Comparison of ENCODE assay signal across 1 cellular context in genomic region chr7:141014523-141015395, GRCh38.
TF ChIP-seq lines count a peak whose summit lies in the region.

Gene MRPS33, minus strand, starts transcription at chr7:141014952. Its CDS starts 4,319 bp downstream, at chr7:141010633.

TF ChIP-seq in HepG2, 621 proteins besides CTCF, POLR2A, EP300 and RAD21 (continued from another document and continues in another):
- TF ChIP-seq ETV5 (CRISPR knock-in tag; IDR thresholded peaks at IDR 0.05; ENCODE audit: borderline replicate concordance), result peak; percentile 94
- TF ChIP-seq ZNF337 (CRISPR knock-in tag; IDR thresholded peaks at IDR 0.05; ENCODE audit: borderline replicate concordance, low read depth), result 0 out of 2 replicates have a peak, but pooled peaks have one; percentile 43
- no peak for TF ChIP-seq FOXO4 (CRISPR knock-in tag; conservative IDR thresholded peaks at IDR 0.05)
- 0 out of 2 replicates have a peak, but pooled peaks have one; percentile 71 for TF ChIP-seq ZNF33A (CRISPR knock-in tag; IDR thresholded peaks at IDR 0.05; ENCODE audit: borderline replicate concordance)
- peak; percentile 92 for TF ChIP-seq CCDC6 (CRISPR knock-in tag; IDR thresholded peaks at IDR 0.05)
- no peak for TF ChIP-seq CENPX (CRISPR knock-in tag; IDR thresholded peaks at IDR 0.05)
- peak; percentile 45; the same call in 1 of the 2 replicates for TF ChIP-seq SP4 (CRISPR knock-in tag; IDR thresholded peaks at IDR 0.05)
- no peak for TF ChIP-seq HOXA7 (CRISPR knock-in tag; IDR thresholded peaks at IDR 0.05)
- TF ChIP-seq ZNF468 (CRISPR knock-in tag; IDR thresholded peaks at IDR 0.05), result no peak
- TF ChIP-seq DZIP1 (CRISPR knock-in tag; IDR thresholded peaks at IDR 0.05), result no peak
- TF ChIP-seq SMC3 (IDR thresholded peaks at IDR 0.05; ENCODE audit: low read length), result peak; percentile 17; the same call in 1 of the 2 replicates
- no peak; the same call in 1 of the 2 replicates for TF ChIP-seq ZNF746 (CRISPR knock-in tag; IDR thresholded peaks at IDR 0.05)
- TF ChIP-seq TRAFD1 (CRISPR knock-in tag; IDR thresholded peaks at IDR 0.05; ENCODE audit: borderline replicate concordance), result peak; percentile 96; the same call in 1 of the 2 replicates
- 0 out of 2 replicates have a peak, but pooled peaks have one; percentile 43 for TF ChIP-seq SRY (CRISPR knock-in tag; IDR thresholded peaks at IDR 0.05)
- TF ChIP-seq RARA (CRISPR knock-in tag; IDR thresholded peaks at IDR 0.05), result peak; percentile 55
- TF ChIP-seq NR2F2 (IDR thresholded peaks at IDR 0.05; ENCODE audit: borderline replicate concordance, low read depth), result peak; percentile 14; the same call in 1 of the 2 replicates
- no peak for TF ChIP-seq CHCHD3 (CRISPR knock-in tag; IDR thresholded peaks at IDR 0.05)
- no peak for TF ChIP-seq ZNF674 (CRISPR knock-in tag; IDR thresholded peaks at IDR 0.05; ENCODE audit: low read depth)
- TF ChIP-seq HNRNPH1 (optimal IDR thresholded peaks at IDR 0.05; ENCODE audit: low read depth, low read length), result peak; percentile 97
- TF ChIP-seq MEIS2 (CRISPR knock-in tag; IDR thresholded peaks at IDR 0.05), result peak; percentile 79
- peak; percentile 59; the same call in 1 of the 2 replicates for TF ChIP-seq TIGD3 (CRISPR knock-in tag; IDR thresholded peaks at IDR 0.05; ENCODE audit: borderline replicate concordance)
- TF ChIP-seq TEF (CRISPR knock-in tag; IDR thresholded peaks at IDR 0.05), result no peak
- peak; percentile 40; the same call in 1 of the 2 replicates for TF ChIP-seq FOXA3 (CRISPR knock-in tag; IDR thresholded peaks at IDR 0.05)
- TF ChIP-seq HOMEZ (CRISPR knock-in tag; IDR thresholded peaks at IDR 0.05; ENCODE audit: low read depth), result peak; percentile 94
- TF ChIP-seq CCAR2 (optimal IDR thresholded peaks at IDR 0.05; ENCODE audit: low read depth, low read length), result no peak
- no peak for TF ChIP-seq MBD4 (IDR thresholded peaks at IDR 0.05; ENCODE audit: borderline replicate concordance, low read length)
- peak; percentile 69; the same call in 1 of the 2 replicates for TF ChIP-seq ZBTB20 (CRISPR knock-in tag; IDR thresholded peaks at IDR 0.05; ENCODE audit: borderline replicate concordance, low read depth)
- TF ChIP-seq TCF7 (IDR thresholded peaks at IDR 0.05; ENCODE audit: low read depth), result no peak
- TF ChIP-seq PAXIP1 (CRISPR knock-in tag; conservative IDR thresholded peaks at IDR 0.05), result no peak; the same call in 1 of the 2 replicates
- no peak for TF ChIP-seq ZNF724P (CRISPR knock-in tag; IDR thresholded peaks at IDR 0.05; ENCODE audit: borderline replicate concordance)
- TF ChIP-seq ZBTB3 (CRISPR knock-in tag; IDR thresholded peaks at IDR 0.05; ENCODE audit: borderline replicate concordance, low read depth), result peak; percentile 62; the same call in 1 of the 2 replicates
- peak; percentile 47; the same call in 1 of the 2 replicates for TF ChIP-seq ARNTL (CRISPR knock-in tag; IDR thresholded peaks at IDR 0.05)
- TF ChIP-seq SIX1 (CRISPR knock-in tag; IDR thresholded peaks at IDR 0.05; ENCODE audit: borderline replicate concordance), result no peak
- peak; percentile 75 for TF ChIP-seq CBFB (CRISPR knock-in tag; IDR thresholded peaks at IDR 0.05)
- no peak for TF ChIP-seq GRHL1 (CRISPR knock-in tag; conservative IDR thresholded peaks at IDR 0.05)
- no peak for TF ChIP-seq MLXIP (CRISPR knock-in tag; IDR thresholded peaks at IDR 0.05; ENCODE audit: borderline replicate concordance)
- TF ChIP-seq HOXD1 (CRISPR knock-in tag; IDR thresholded peaks at IDR 0.05), result 0 out of 2 replicates have a peak, but pooled peaks have one; percentile 61
- peak; percentile 95 for TF ChIP-seq ZFP91 (CRISPR knock-in tag; IDR thresholded peaks at IDR 0.05; ENCODE audit: borderline replicate concordance)
- peak; percentile 84; the same call in 1 of the 2 replicates for TF ChIP-seq NFKB2 (CRISPR knock-in tag; IDR thresholded peaks at IDR 0.05; ENCODE audit: borderline replicate concordance)
- no peak for TF ChIP-seq ZSCAN30 (CRISPR knock-in tag; IDR thresholded peaks at IDR 0.05)
- TF ChIP-seq ZNF766 (CRISPR knock-in tag; IDR thresholded peaks at IDR 0.05; ENCODE audit: borderline replicate concordance), result peak; percentile 61; the same call in 1 of the 2 replicates
